Comparison of ENCODE assay signal across 8 cellular contexts in the genomic region with DNA sequence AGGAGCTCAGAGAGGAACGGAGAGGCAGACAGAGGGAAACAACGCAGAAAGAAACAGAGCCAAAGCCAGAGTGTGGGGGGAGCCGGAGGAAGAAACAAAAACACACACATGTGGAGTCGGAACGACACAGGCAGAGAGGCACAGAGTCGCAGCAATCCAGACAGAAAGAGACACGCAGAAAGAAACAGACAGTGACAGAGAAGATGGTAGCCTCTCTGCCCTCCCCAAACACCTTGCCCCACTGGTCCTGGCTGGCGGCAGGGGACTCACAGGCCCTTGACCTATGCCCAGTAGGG. TPM values are rescaled to one million over a fixed set of nuclear protein-coding genes. Genes with fewer than 3 reads are reported as not detected.
DNase-seq lines count a peak whose midpoint lies in the region; ATAC-seq and TF ChIP-seq lines count a peak whose summit lies in the region.

No MANE protein-coding gene starts in this region.

- peak overlapping the region; percentile 6 to 75 (median 60) for H3K9ac ChIP-seq in subcutaneous abdominal adipose tissue (ENCODE audit: low read length in 5 of 5)

- no peaks in the 10 kb centered on the region for H3K9me3 Mint-ChIP-seq in activated CD4-positive, alpha-beta T cell treated with anti-CD3 and anti-CD28 coated beads for 36 hours (ENCODE audit: low read depth)
- H3K9me3 Mint-ChIP-seq in glutamatergic neuron (ENCODE audit: unreplicated experiment): peaks cover 7% of the 10 kb centered on the region

- no peaks in the 10 kb centered on the region for H3K27me3 ChIP-seq in subcutaneous abdominal adipose tissue (ENCODE audit: control insufficient read depth in 5 of 5, insufficient read depth in 4 of 5, low read length in 5 of 5)

- H3K27ac ChIP-seq in VCaP (peak overlapping the region; percentile 91), subcutaneous abdominal adipose tissue (ENCODE audit: low read depth, low read length) (no peak overlapping the region)

- H3K36me3 ChIP-seq in subcutaneous abdominal adipose tissue (ENCODE audit: control insufficient read depth in 5 of 5, insufficient read depth in 5 of 5, low read length in 5 of 5): peaks cover 0 to 59% (median 55%) of the 10 kb centered on the region in 5 donors

- peak overlapping the region; percentile 32 to 98 (median 60) for H3K4me3 ChIP-seq in subcutaneous abdominal adipose tissue (ENCODE audit: low read depth in 1 of 5, low read length in 5 of 5)

- H3K27ac Mint-ChIP-seq in activated CD4-positive, alpha-beta T cell treated with anti-CD3 and anti-CD28 coated beads for 36 hours: no peak overlapping the region
- H3K27ac Mint-ChIP-seq in glutamatergic neuron (ENCODE audit: unreplicated experiment): no peak overlapping the region

- no peaks in the 10 kb centered on the region for H3K9me3 ChIP-seq in subcutaneous abdominal adipose tissue (ENCODE audit: control insufficient read depth in 5 of 5, low read length in 5 of 5)

- CTCF ChIA-PET in activated CD4-positive, alpha-beta T cell treated with anti-CD3 and anti-CD28 coated beads for 36 hours (lab: Charles Lee): interaction anchor here (0.6 to 1.2 kb wide), 7 partner anchors 16 to 71 kb away, joined by 3 to 5 read pairs (median 3); a partner anchor contains a TSS

- no peak for ATAC-seq in activated CD4-positive, alpha-beta T cell treated with anti-CD3 and anti-CD28 coated beads for 36 hours
- ATAC-seq in GM19467 (IDR thresholded peaks at IDR 0.05; ENCODE audit: unreplicated experiment): no peak
- ATAC-seq in HG02970 (IDR thresholded peaks at IDR 0.05; ENCODE audit: low FRiP score, unreplicated experiment): no peak

- TF ChIP-seq CTCF in VCaP (conservative IDR thresholded peaks at IDR 0.05) (no peak), glutamatergic neuron (IDR thresholded peaks at IDR 0.05; ENCODE audit: partially characterized antibody, unreplicated experiment) (no peak)

- no peaks in the 10 kb centered on the region for H3K27me3 Mint-ChIP-seq in activated CD4-positive, alpha-beta T cell treated with anti-CD3 and anti-CD28 coated beads for 36 hours
- H3K27me3 Mint-ChIP-seq in glutamatergic neuron (ENCODE audit: unreplicated experiment): peaks cover 10% of the 10 kb centered on the region

- peaks cover 41% of the 10 kb centered on the region for H3K36me3 Mint-ChIP-seq in activated CD4-positive, alpha-beta T cell treated with anti-CD3 and anti-CD28 coated beads for 36 hours (ENCODE audit: low read depth)
- H3K36me3 Mint-ChIP-seq in glutamatergic neuron (ENCODE audit: unreplicated experiment): peaks cover 11% of the 10 kb centered on the region

- H3K4me1 ChIP-seq in subcutaneous abdominal adipose tissue (ENCODE audit: control insufficient read depth in 5 of 5, insufficient read depth in 5 of 5, low read length in 5 of 5): peaks cover 5 to 37% (median 34%) of the 10 kb centered on the region in 5 donors

- H3K4me3 Mint-ChIP-seq in activated CD4-positive, alpha-beta T cell treated with anti-CD3 and anti-CD28 coated beads for 36 hours: peak overlapping the region; percentile 56
- peak overlapping the region; percentile 92 for H3K4me3 Mint-ChIP-seq in glutamatergic neuron (ENCODE audit: unreplicated experiment)

- no peak for DNase-seq in activated CD4-positive, alpha-beta T cell treated with anti-CD3 and anti-CD28 coated beads for 36 hours
- no peak for DNase-seq in activated CD4-positive, alpha-beta T cell treated with anti-CD3 and anti-CD28 coated beads, Interleukin-2, amount 50 U/mL, for 48 hours
- DNase-seq in glutamatergic neuron (no peak), inferior parietal cortex (ENCODE audit: extremely low spot score) (no peak)

- intact Hi-C loops in activated CD4-positive, alpha-beta T cell treated with anti-CD3 and anti-CD28 coated beads for 36 hours (cut with DNase I, micrococcal nuclease): no loop called here

- POLR2A ChIA-PET in activated CD4-positive, alpha-beta T cell treated with anti-CD3 and anti-CD28 coated beads for 36 hours (lab: Charles Lee): interaction anchor here (0.9 kb wide), 2 partner anchors 10 to 20 kb away, joined by 3 read pairs; no protein-coding TSS in a partner anchor

- peaks cover 16% of the 10 kb centered on the region for H3K4me1 Mint-ChIP-seq in activated CD4-positive, alpha-beta T cell treated with anti-CD3 and anti-CD28 coated beads for 36 hours
- H3K4me1 Mint-ChIP-seq in glutamatergic neuron (ENCODE audit: low read depth, unreplicated experiment): peaks cover 16% of the 10 kb centered on the region

RNA-seq across cellular contexts. Expression of a gene that starts 1.7 kb away (rescaled TPM):
- total RNA-seq in activated CD4-positive, alpha-beta T cell treated with anti-CD3 and anti-CD28 coated beads for 36 hours: 10 to 100 TPM; 61.0 to 67.3 TPM
- total RNA-seq in glutamatergic neuron (ENCODE audit: unreplicated experiment): 35.5 TPM

RNA-seq across cellular contexts. Expression of a gene that starts 21.3 kb away (rescaled TPM):
- total RNA-seq in activated CD4-positive, alpha-beta T cell treated with anti-CD3 and anti-CD28 coated beads for 36 hours: 1 to 10 TPM; 7.9 to 8.1 TPM
- 162 TPM for total RNA-seq in glutamatergic neuron (ENCODE audit: unreplicated experiment)

RNA-seq across cellular contexts. Expression of a gene that starts 33.0 kb away (rescaled TPM):
- total RNA-seq in activated CD4-positive, alpha-beta T cell treated with anti-CD3 and anti-CD28 coated beads for 36 hours: 10 to 100 TPM; 39.4 to 48.3 TPM
- total RNA-seq in glutamatergic neuron (ENCODE audit: unreplicated experiment): 182 TPM

RNA-seq across cellular contexts. Expression of a gene that starts 48.7 kb away (rescaled TPM):
- total RNA-seq in activated CD4-positive, alpha-beta T cell treated with anti-CD3 and anti-CD28 coated beads for 36 hours: 10 to 100 TPM; 35.0 to 38.5 TPM
- 26.0 TPM for total RNA-seq in glutamatergic neuron (ENCODE audit: unreplicated experiment)

Comparison
In these comparisons a context has a peak if more than half of its experiments do, and no peak if none do; other contexts are left out.
1. RNA of a gene that starts 21.3 kb away (total RNA-seq): 162 TPM in glutamatergic neuron (single experiment); 7.9 to 8.1 TPM in activated CD4-positive, alpha-beta T cell treated with anti-CD3 and anti-CD28 coated beads for 36 hours; every median in the first group is over 10 times any median in the second.